8 cellular contexts compared by ENCODE assay signal in the genomic region with DNA sequence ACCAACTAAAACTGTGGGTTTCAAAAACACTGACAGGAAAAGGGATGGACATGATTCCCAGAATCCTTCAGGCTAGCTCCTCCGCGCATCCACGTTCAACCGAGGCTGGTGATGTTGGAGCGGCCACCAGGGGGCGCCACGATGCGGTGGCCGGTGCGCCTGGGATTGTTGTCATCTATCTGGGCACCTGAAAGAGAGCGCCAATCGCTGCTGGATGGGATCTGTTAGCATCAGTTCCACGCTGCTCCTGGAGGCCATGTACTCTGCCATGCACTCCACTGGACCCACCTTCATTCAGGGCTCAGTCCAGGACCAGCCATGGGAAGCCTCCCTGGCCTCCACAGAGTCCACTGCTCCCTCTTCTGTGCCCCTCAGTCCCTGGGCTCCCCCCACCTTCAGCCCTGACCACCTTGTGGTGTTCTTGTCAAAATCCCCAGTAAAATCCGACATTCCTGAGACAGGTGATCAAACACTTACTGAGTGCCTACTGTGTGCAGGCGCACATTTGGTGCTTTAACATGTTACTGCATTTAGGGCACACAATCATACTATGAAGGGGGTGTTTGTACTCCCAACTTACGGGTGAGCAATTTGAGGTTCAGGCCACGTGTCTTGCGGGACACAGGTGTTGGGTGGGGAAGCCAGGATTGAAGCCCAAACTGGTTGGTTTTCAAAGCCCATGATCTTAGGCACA.
DNase-seq lines count a peak whose midpoint lies in the region; ATAC-seq and TF ChIP-seq lines count a peak whose summit lies in the region.

No MANE protein-coding gene starts in this region.

- H2AK5ac ChIP-seq in mesendoderm (ENCODE audit: low read length): no peak overlapping the region

- H3K56ac ChIP-seq in mesendoderm (ENCODE audit: low read length): no peak overlapping the region

- 0 out of 2 replicates have a peak, but pooled peaks cover 7% of the 10 kb centered on the region for H4K20me1 ChIP-seq in BLaER1

- no peak overlapping the region for H3K18ac ChIP-seq in mesendoderm (ENCODE audit: low read length)

- H3K9me3 Mint-ChIP-seq in effector memory CD8-positive, alpha-beta T cell: no peaks in the 10 kb centered on the region

- H3K9me3 ChIP-seq in BLaER1: no peaks in the 10 kb centered on the region

- no peak overlapping the region for H3K4me3 Mint-ChIP-seq in effector memory CD8-positive, alpha-beta T cell

- H3K27me3 ChIP-seq in BLaER1 (no peaks in the 10 kb centered on the region), mesendoderm (ENCODE audit: insufficient read depth, low read length, poor library complexity) (no peaks in the 10 kb centered on the region)

- peak; percentile 65 for TF ChIP-seq CTCF in GM12872 (IDR thresholded peaks at IDR 0.05; ENCODE audit: insufficient read depth, low read depth, low read length)
- peak; percentile 64 for TF ChIP-seq CTCF in astrocyte of the cerebellum (IDR thresholded peaks at IDR 0.05; ENCODE audit: low read depth, low read length, missing control alignments)

- no peak overlapping the region for H2BK15ac ChIP-seq in mesendoderm (replicated peaks; ENCODE audit: low read depth)

- H3K9ac ChIP-seq in BLaER1: no peak overlapping the region
- H3K9ac ChIP-seq in mesendoderm (ENCODE audit: low read length): no peak overlapping the region

- WGBS in mesendoderm (ENCODE audit: extremely low coverage, insufficient coverage, low lambda C conversion rate): no CpG with 5 or more reads among the region's 18 CpGs

- H4K5ac ChIP-seq in mesendoderm (ENCODE audit: low read length): no peak overlapping the region

- H3K27me3 Mint-ChIP-seq in effector memory CD8-positive, alpha-beta T cell: peaks cover 0 to 3% of the 10 kb centered on the region in 2 donors

- H3K27ac ChIP-seq in BLaER1 (no peak overlapping the region), mesendoderm (ENCODE audit: low read depth, low read length) (no peak overlapping the region)

- in situ Hi-C loops in astrocyte of the cerebellum (cut with HindIII; ENCODE audit: low sequenced_read_pairs): loop anchor here (25.0 kb wide), 1 partner anchor 810 kb away; the partner anchor contains the start of gene CYTL1

- H4K8ac ChIP-seq in mesendoderm (ENCODE audit: low read depth, low read length): no peak overlapping the region

- H3K36me3 ChIP-seq in BLaER1 (peaks cover 88% of the 10 kb centered on the region), mesendoderm (ENCODE audit: control insufficient read depth, insufficient read depth, low read length) (peaks cover 8% of the 10 kb centered on the region)

- no peaks in the 10 kb centered on the region for H3K36me3 Mint-ChIP-seq in effector memory CD8-positive, alpha-beta T cell (ENCODE audit: insufficient read depth)

- peaks cover 54% of the 10 kb centered on the region for H3K4me1 ChIP-seq in BLaER1
- H3K4me1 ChIP-seq in mesendoderm (ENCODE audit: control insufficient read depth, low read depth, low read length): no peaks in the 10 kb centered on the region

- no peaks in the 10 kb centered on the region for H3K79me1 ChIP-seq in mesendoderm (ENCODE audit: low read length)

- no peak for ATAC-seq in effector memory CD8-positive, alpha-beta T cell (replicated peaks)
- ATAC-seq in HG02870 (IDR thresholded peaks at IDR 0.05; ENCODE audit: unreplicated experiment): no peak

- H3K27ac Mint-ChIP-seq in effector memory CD8-positive, alpha-beta T cell: no peak overlapping the region

- peaks cover under 1 to 2% of the 10 kb centered on the region in 2 donors for H3K4me1 Mint-ChIP-seq in effector memory CD8-positive, alpha-beta T cell (ENCODE audit: low read depth in 2 of 2)

- no peak overlapping the region for H2BK120ac ChIP-seq in mesendoderm (ENCODE audit: low read depth, low read length)

- H3K4me2 ChIP-seq in BLaER1 (peak overlapping the region; percentile 87), mesendoderm (ENCODE audit: low read length) (no peak overlapping the region)

- no peak overlapping the region for H3K4me3 ChIP-seq in BLaER1
- no peak overlapping the region for H3K4me3 ChIP-seq in astrocyte of the cerebellum (ENCODE audit: low read depth, low read length)
- no peak overlapping the region for H3K4me3 ChIP-seq in mesendoderm (ENCODE audit: low read length)

- no peak for DNase-seq in astrocyte of the cerebellum (ENCODE audit: low read depth)
- peak; percentile 67 for DNase-seq in mesendoderm
- DNase-seq in NCI-H446 (lab: John Stamatoyannopoulos, UW): no peak
- no peak for DNase-seq in effector memory CD8-positive, alpha-beta T cell
- no peak for DNase-seq in DMS153 (lab: John Stamatoyannopoulos, UW)

- no peak overlapping the region for H3K23ac ChIP-seq in mesendoderm (ENCODE audit: low read length)

- H3K4ac ChIP-seq in mesendoderm (ENCODE audit: low read depth, low read length): no peak overlapping the region

- no peaks in the 10 kb centered on the region for H3K79me2 ChIP-seq in mesendoderm (ENCODE audit: control insufficient read depth, insufficient read depth, low read length)

- no peak overlapping the region for H2BK5ac ChIP-seq in mesendoderm (ENCODE audit: low read length)
